ENCODE assay signal across 26 cellular contexts in the genomic region with DNA sequence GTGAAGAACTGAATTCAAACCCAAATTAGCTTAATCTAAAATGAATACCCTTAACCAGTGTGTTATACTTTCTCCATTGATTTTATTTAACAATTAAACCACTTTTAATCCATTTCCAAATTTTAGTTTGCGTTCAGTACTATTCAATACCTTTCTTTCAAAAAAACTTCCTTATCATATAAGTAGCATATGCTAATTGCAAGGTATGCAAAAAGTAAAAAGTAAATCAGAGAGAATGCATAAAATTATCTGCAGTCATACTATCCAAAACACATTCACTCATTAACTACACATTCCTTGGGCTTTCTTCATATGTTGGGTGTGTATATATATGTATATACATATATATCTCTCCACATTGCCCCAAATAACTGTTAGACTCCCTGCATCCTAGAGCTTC.
"Had no signal": no experiment of that assay in that cellular context is flagged by ENCODE, and none has a peak within 500 bp of the region (broad histone marks: within the 10 kb centered on the region; RNA-seq: fewer than 3 reads in every experiment).

No MANE protein-coding gene starts in this region.

- ATAC-seq: effector memory CD8-positive, alpha-beta T cell; esophagus mucosa; foreskin keratinocyte; gastrocnemius medialis; gastroesophageal sphincter; heart left ventricle; heart right ventricle had no signal

- DNase-seq: colonic mucosa; cortex of kidney; dermis blood vessel endothelial cell; dorsolateral prefrontal cortex; effector CD4-positive, alpha-beta T cell; effector CD8-positive, alpha-beta T cell; effector memory CD4-positive, alpha-beta T cell; effector memory CD8-positive, alpha-beta T cell; endodermal cell; erythroblast; esophagus squamous epithelium; foreskin fibroblast; foreskin keratinocyte; foreskin melanocyte; gastrocnemius medialis; glutamatergic neuron; head of caudate nucleus; heart left ventricle; heart right ventricle had no signal

- H3K27me3 ChIP-seq: colonic mucosa, dorsolateral prefrontal cortex, esophagus muscularis mucosa, esophagus squamous epithelium, foreskin keratinocyte, gastrocnemius medialis, gastroesophageal sphincter, heart left ventricle, heart right ventricle had no signal

- H3K9me3 ChIP-seq: colonic mucosa, esophagus muscularis mucosa, esophagus squamous epithelium, gastrocnemius medialis, gastroesophageal sphincter, heart right ventricle had no signal

- H3K4me3 ChIP-seq: colonic mucosa, coronary artery, dorsolateral prefrontal cortex, esophagus muscularis mucosa, esophagus squamous epithelium, gastrocnemius medialis, gastroesophageal sphincter, heart left ventricle, heart right ventricle had no signal

- H3K36me3 ChIP-seq: colonic mucosa, esophagus muscularis mucosa, esophagus squamous epithelium, gastrocnemius medialis, gastroesophageal sphincter, heart left ventricle, heart right ventricle had no signal

- FAIRE-seq: endometrium, endothelial cell of umbilical vein had no signal

- H3K27ac ChIP-seq: colonic mucosa, coronary artery, epithelial cell of prostate, esophagus muscularis mucosa, esophagus squamous epithelium, foreskin keratinocyte, gastrocnemius medialis, gastroesophageal sphincter, heart left ventricle, heart right ventricle had no signal

- H3K4me1 ChIP-seq: colonic mucosa, esophagus muscularis mucosa, gastroesophageal sphincter, heart left ventricle, heart right ventricle had no signal
